Comparison of ENCODE assay signal across 13 cellular contexts in the genomic region with DNA sequence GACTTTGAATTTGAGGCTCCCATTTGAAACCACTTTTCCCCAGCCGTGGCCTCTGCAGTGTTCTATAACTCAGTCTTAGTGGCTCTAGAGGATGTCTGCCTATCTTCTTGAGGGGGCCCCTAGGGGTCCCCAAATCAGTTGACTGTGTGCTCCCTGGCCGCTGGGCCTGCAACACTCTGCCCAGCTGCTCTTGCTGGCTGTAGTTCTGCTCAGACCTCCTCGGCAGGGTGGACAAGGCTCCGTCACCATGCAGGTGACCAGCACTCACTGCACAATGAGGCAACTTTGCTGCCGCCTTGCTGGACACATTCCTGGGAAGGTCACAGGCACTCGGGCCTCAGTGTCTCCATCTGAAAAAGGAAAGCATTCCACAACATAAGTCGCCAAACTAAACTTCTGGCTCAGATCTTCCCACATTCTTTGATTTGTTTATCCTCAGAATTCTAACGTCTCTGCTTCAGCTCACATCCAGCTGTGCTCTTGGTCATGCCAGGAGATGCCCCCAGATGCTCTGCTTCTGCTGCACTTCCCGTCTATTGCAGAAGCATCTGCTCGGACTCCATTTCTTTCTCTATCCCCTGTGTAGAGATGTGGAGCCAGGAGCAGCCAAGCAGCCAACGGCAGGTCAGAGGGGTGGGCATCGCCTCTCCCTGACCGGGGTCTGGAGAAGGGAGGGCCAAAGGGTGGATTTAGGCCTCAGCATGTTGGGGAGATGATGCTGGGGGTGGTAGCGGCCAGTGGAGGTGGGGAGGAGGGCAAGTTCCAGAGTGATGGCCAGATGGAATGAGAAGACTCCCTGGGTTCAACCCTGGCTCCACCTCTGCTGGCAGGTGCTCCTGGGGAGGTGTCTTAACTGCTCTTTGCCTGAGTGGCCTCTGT.
"Had no signal": no experiment of that assay in that cellular context is flagged by ENCODE, and none has a peak within 500 bp of the region (broad histone marks: within the 10 kb centered on the region; RNA-seq: fewer than 3 reads in every experiment).

No MANE protein-coding gene starts in this region.

- H3K27me3 ChIP-seq: adrenal gland, cardiac muscle cell, heart right ventricle, pancreas, sigmoid colon, transverse colon had no signal

- DNase-seq: activated naive CD4-positive, alpha-beta T cell treated with Interleukin-2 at 50 U/mL for 16 hours; effector CD4-positive, alpha-beta T cell; heart right ventricle; mammary epithelial cell; naive B cell; pancreas; sigmoid colon; stimulated activated CD4-positive, alpha-beta T cell treated with anti-CD3 and anti-CD28 coated beads, Interleukin-2, amount 100 ng/mL, for 24 hours; stimulated activated naive B cell treated with anti-CD40 and anti-IgM and Interleukin-4, amounts not matched to agents 10 μg/mL and 1 μg/mL and 100 μg/mL, for 72 hours; transverse colon had no signal

- ATAC-seq: heart right ventricle; pancreas; stimulated activated naive B cell treated with anti-CD40 and anti-IgM and Interleukin-4, amounts not matched to agents 10 μg/mL and 1 μg/mL and 100 μg/mL, for 72 hours had no signal

- H3K27ac ChIP-seq: adrenal gland, cardiac muscle cell, heart right ventricle, pancreas, sigmoid colon, SK-N-MC, transverse colon had no signal

- H3K4me1 ChIP-seq: adrenal gland, pancreas, transverse colon had no signal

- H3K4me3 ChIP-seq: adrenal gland, cardiac muscle cell, heart right ventricle, pancreas, sigmoid colon, SK-N-MC, transverse colon had no signal

- H3K9me3 ChIP-seq: adrenal gland, heart right ventricle, pancreas, sigmoid colon, transverse colon had no signal

- H3K36me3 ChIP-seq: adrenal gland, cardiac muscle cell, pancreas, transverse colon had no signal
